ENCODE assay signal across 18 cellular contexts in the genomic region with DNA sequence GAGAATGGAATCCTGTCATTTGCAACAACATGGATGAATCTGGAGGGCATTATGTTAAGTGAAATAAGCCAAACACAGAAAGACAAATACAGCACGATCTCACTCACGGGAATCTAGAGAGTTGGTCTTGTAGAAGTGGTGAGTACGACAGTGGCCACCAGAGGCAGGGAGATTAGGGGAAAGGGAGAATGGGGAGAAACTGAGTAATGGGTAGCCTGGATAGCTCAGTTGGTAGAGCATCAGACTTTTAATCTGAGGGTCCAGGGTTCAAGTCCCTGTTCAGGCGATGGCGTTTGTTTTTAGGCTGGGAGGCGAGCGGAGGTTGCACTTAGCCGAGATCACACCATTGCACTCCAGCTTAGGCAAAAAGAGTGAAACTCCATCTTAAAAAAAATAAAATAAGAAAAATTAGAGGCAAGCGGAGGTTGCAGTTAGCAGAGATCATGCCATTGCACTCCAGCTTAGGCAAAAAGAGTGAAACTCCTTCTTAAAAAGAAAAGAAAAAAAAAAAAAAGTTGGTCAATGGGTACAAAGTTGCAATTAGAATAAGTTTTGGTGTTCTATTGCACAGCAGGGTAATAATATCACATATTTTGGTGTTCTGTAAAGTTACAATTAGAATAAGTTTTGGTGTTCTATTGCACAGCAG.
DNase-seq lines count a peak whose midpoint lies in the region; ATAC-seq and TF ChIP-seq lines count a peak whose summit lies in the region.
"Had no signal": no experiment of that assay in that cellular context is flagged by ENCODE, and none has a peak within 500 bp of the region (broad histone marks: within the 10 kb centered on the region; RNA-seq: fewer than 3 reads in every experiment).

No MANE protein-coding gene starts in this region.

- no peak overlapping the region for H3K9ac ChIP-seq in iPS-15b (ENCODE audit: low read depth, low read length)

- H3K36me3 ChIP-seq in Caco-2 (ENCODE audit: control insufficient read depth, insufficient read depth, low read length), result no peaks in the 10 kb centered on the region
- no peaks in the 10 kb centered on the region for H3K36me3 ChIP-seq in iPS-15b (ENCODE audit: control insufficient read depth, insufficient read depth, low read length)
- H3K36me3 ChIP-seq: SJCRH30 had no signal

- peaks cover 9% of the 10 kb centered on the region for H3K27me3 Mint-ChIP-seq in Caco-2 (ENCODE audit: insufficient read depth, unreplicated experiment)

- CTCF ChIA-PET in Caco-2 (lab: Charles Lee), result no interaction called here
- CTCF ChIA-PET in HEK293T (lab: Yijun Ruan, JAX), result no interaction called here

- intact Hi-C loops in Caco-2 (cut with micrococcal nuclease; ENCODE audit: unreplicated experiment), result no loop called here

- peak overlapping the region; percentile 24 for H3K4me3 Mint-ChIP-seq in Caco-2 (ENCODE audit: unreplicated experiment)

- H3K4me3 ChIP-seq in Caco-2 (ENCODE audit: low read depth, low read length) (no peak overlapping the region), iPS-15b (ENCODE audit: low read depth, low read length) (peak overlapping the region; percentile 68)
- H3K4me3 ChIP-seq: SJCRH30, smooth muscle cell had no signal

- no peak for ATAC-seq in GM19467 (IDR thresholded peaks at IDR 0.05; ENCODE audit: unreplicated experiment)

- peaks cover 7% of the 10 kb centered on the region for H3K36me3 Mint-ChIP-seq in Caco-2 (ENCODE audit: insufficient read depth, unreplicated experiment)

- DNase-seq in Caco-2, result peak in 1 of 2 experiments; percentile 25
- peak; percentile 66 for DNase-seq in HEK293T (ENCODE audit: extremely low spot score)
- DNase-seq in SK-MEL-5 (ENCODE audit: low read depth, low spot score), result peak; percentile 92
- no peak for DNase-seq in activated gamma-delta T cell (lab: John Stamatoyannopoulos, UW)
- no peak for DNase-seq in NCI-H2196 (lab: John Stamatoyannopoulos, UW; ENCODE audit: unreplicated experiment)
- DNase-seq in NCI-H82 treated with DMSO at 0.1 percent for 48 hours (lab: John Stamatoyannopoulos, UW; ENCODE audit: unreplicated experiment), result no peak
- DNase-seq: activated effector memory CD4-positive, alpha-beta T cell treated with Interleukin-2 at 50 U/mL for 16 hours; dermis blood vessel endothelial cell; DMS153; KG1; midbrain; NCI-H187; NCI-H774; nucleus accumbens; SJCRH30 had no signal

- no peak for TF ChIP-seq CTCF in Caco-2 (IDR thresholded peaks at IDR 0.05; ENCODE audit: insufficient read depth in 1 of 2, low read depth in 1 of 2, low read length in 1 of 2, severe bottlenecking in 1 of 2, unreplicated experiment in 1 of 2)

- no TSS peak for BruUV-seq in Caco-2 (replicated peaks; lab: Mats Ljungman, UMichigan)

- in situ Hi-C loops in SK-MEL-5 (cut with HindIII; ENCODE audit: low pct_unique_long_range_greater_than_20kb, low sequenced_read_pairs), result no loop called here

- no peaks in the 10 kb centered on the region for H3K4me1 Mint-ChIP-seq in Caco-2 (ENCODE audit: low read depth, unreplicated experiment)

- peaks cover 12% of the 10 kb centered on the region; the same call in 1 of the 2 replicates for H3K9me3 ChIP-seq in Caco-2
- no peaks in the 10 kb centered on the region for H3K9me3 ChIP-seq in iPS-15b (ENCODE audit: control insufficient read depth, insufficient read depth, low read length)
- H3K9me3 ChIP-seq: SJCRH30 had no signal

- H3K4me1 ChIP-seq in Caco-2 (no peaks in the 10 kb centered on the region), iPS-15b (ENCODE audit: control insufficient read depth, insufficient read depth, low read length) (peaks cover 5% of the 10 kb centered on the region)
- H3K4me1 ChIP-seq: SJCRH30 had no signal

- POLR2A ChIA-PET in Caco-2 (lab: Charles Lee), result no interaction called here
- POLR2A ChIA-PET in HEK293T (lab: Yijun Ruan, JAX), result no interaction called here

- no peaks in the 10 kb centered on the region for H3K27me3 ChIP-seq in Caco-2 (replicated peaks; ENCODE audit: control insufficient read depth, insufficient read depth, low read length)
- peaks cover 15% of the 10 kb centered on the region for H3K27me3 ChIP-seq in iPS-15b (ENCODE audit: control insufficient read depth, insufficient read depth, low read length)
- H3K27me3 ChIP-seq: SJCRH30 had no signal

- H3K27ac Mint-ChIP-seq in Caco-2 (ENCODE audit: unreplicated experiment), result peak overlapping the region; percentile 56

- H3K9me3 Mint-ChIP-seq in Caco-2 (ENCODE audit: unreplicated experiment), result no peaks in the 10 kb centered on the region

TF ChIP-seq in HEK293T, 16 proteins besides CTCF, POLR2A, EP300 and RAD21:
- TF ChIP-seq ZNF384 (IDR thresholded peaks at IDR 0.05) (peak; percentile 54; the same call in 1 of the 2 replicates), ELF4 (IDR thresholded peaks at IDR 0.05) (no peak)

Comparison
In these comparisons a context has a peak if more than half of its experiments do, and no peak if none do; other contexts are left out.
1. DNase-seq: peak in HEK293T (single experiment) and SK-MEL-5 (single experiment); none in activated gamma-delta T cell (single experiment), NCI-H2196 (single experiment) and NCI-H82 treated with DMSO at 0.1 percent for 48 hours (single experiment).